Comparison of ENCODE assay signal across 10 cellular contexts in the genomic region with DNA sequence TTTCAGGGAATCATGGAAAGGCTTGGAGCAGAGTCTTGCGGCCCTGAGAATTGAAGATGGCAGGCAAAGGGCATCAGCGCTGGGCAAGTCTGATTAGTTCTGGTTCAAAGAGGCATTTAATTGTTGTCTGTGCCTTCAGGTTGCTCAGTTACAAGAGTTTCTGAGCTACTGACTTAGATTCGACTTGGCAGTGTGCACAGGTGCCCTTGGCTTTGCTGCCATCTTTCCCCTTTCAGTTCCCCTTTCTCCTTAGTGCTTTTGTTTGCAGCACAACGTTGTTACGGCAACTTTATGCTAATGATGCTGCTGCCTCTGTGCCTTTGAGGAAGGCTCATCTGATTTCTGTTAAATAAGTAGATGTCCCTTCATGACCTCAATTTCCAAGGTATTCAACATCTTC. TPM values are rescaled to one million over a fixed set of nuclear protein-coding genes. Genes with fewer than 3 reads are reported as not detected.
DNase-seq lines count a peak whose midpoint lies in the region; ATAC-seq and TF ChIP-seq lines count a peak whose summit lies in the region.
"Had no signal": no experiment of that assay in that cellular context is flagged by ENCODE, and none has a peak within 500 bp of the region (broad histone marks: within the 10 kb centered on the region; RNA-seq: fewer than 3 reads in every experiment).

No MANE protein-coding gene starts in this region.

- H3K9me3 Mint-ChIP-seq in memory B cell (peaks cover 2% of the 10 kb centered on the region), chondrocyte (ENCODE audit: low read depth) (no peaks in the 10 kb centered on the region), MCF 10A (ENCODE audit: unreplicated experiment) (no peaks in the 10 kb centered on the region)
- no peaks in the 10 kb centered on the region for H3K9me3 Mint-ChIP-seq in activated CD8-positive, alpha-beta memory T cell treated with anti-CD3 and anti-CD28 coated beads, Interleukin-2, amount 10 ng/mL, durations not matched to agents 7 days and 5 days (ENCODE audit: low read depth)

- DNase-seq in NCI-H526 treated with DMSO at 0.1 percent for 48 hours (lab: John Stamatoyannopoulos, UW) (peak; percentile 18), memory B cell (ENCODE audit: low spot score in 2 of 2) (peak; percentile 56 to 85), chondrocyte (ENCODE audit: low spot score) (no peak), MCF 10A (ENCODE audit: unreplicated experiment) (no peak)
- no peak for DNase-seq in activated T-cell treated with anti-CD3 and anti-CD28 coated beads, Interleukin-2, amount 50 U/mL, for 48 hours
- no peak for DNase-seq in activated CD8-positive, alpha-beta memory T cell treated with anti-CD3 and anti-CD28 coated beads, Interleukin-2, amount 10 ng/mL, durations not matched to agents 7 days and 5 days

- TF ChIP-seq CTCF in chondrocyte (IDR thresholded peaks at IDR 0.05) (no peak), MCF 10A (IDR thresholded peaks at IDR 0.05; ENCODE audit: unreplicated experiment) (no peak)

- H3K4me3 Mint-ChIP-seq in memory B cell = peak overlapping the region; percentile 21
- no peak overlapping the region for H3K4me3 Mint-ChIP-seq in activated CD8-positive, alpha-beta memory T cell treated with anti-CD3 and anti-CD28 coated beads, Interleukin-2, amount 10 ng/mL, durations not matched to agents 7 days and 5 days
- no peak overlapping the region for H3K4me3 Mint-ChIP-seq in chondrocyte (ENCODE audit: unreplicated experiment)
- no peak overlapping the region for H3K4me3 Mint-ChIP-seq in MCF 10A (ENCODE audit: unreplicated experiment)

- POLR2A ChIA-PET in MCF 10A (lab: Yijun Ruan, JAX) = no interaction called here

- H3K27ac Mint-ChIP-seq in memory B cell = peak overlapping the region; percentile 100
- H3K27ac Mint-ChIP-seq in activated CD8-positive, alpha-beta memory T cell treated with anti-CD3 and anti-CD28 coated beads, Interleukin-2, amount 10 ng/mL, durations not matched to agents 7 days and 5 days = no peak overlapping the region
- H3K27ac Mint-ChIP-seq in chondrocyte (ENCODE audit: unreplicated experiment) = no peak overlapping the region
- H3K27ac Mint-ChIP-seq in MCF 10A (ENCODE audit: low read depth, unreplicated experiment) = no peak overlapping the region

- H3K4me1 Mint-ChIP-seq in memory B cell (peaks cover 38% of the 10 kb centered on the region), chondrocyte (ENCODE audit: low read depth) (peaks cover 5% of the 10 kb centered on the region), MCF 10A (ENCODE audit: insufficient read depth, unreplicated experiment) (no peaks in the 10 kb centered on the region)
- peaks cover 33% of the 10 kb centered on the region for H3K4me1 Mint-ChIP-seq in activated CD8-positive, alpha-beta memory T cell treated with anti-CD3 and anti-CD28 coated beads, Interleukin-2, amount 10 ng/mL, durations not matched to agents 7 days and 5 days

- BruUV-seq in MCF 10A (replicated peaks; lab: Mats Ljungman, UMichigan) = no TSS peak

- peaks cover 8% of the 10 kb centered on the region for H3K36me3 Mint-ChIP-seq in memory B cell
- peaks cover 12% of the 10 kb centered on the region for H3K36me3 Mint-ChIP-seq in activated CD8-positive, alpha-beta memory T cell treated with anti-CD3 and anti-CD28 coated beads, Interleukin-2, amount 10 ng/mL, durations not matched to agents 7 days and 5 days
- H3K36me3 Mint-ChIP-seq in chondrocyte (ENCODE audit: low read depth) = no peaks in the 10 kb centered on the region
- no peaks in the 10 kb centered on the region for H3K36me3 Mint-ChIP-seq in MCF 10A (ENCODE audit: insufficient read depth, unreplicated experiment)

- ATAC-seq in GM19023 (IDR thresholded peaks at IDR 0.05; ENCODE audit: unreplicated experiment) (peak; percentile 95), HG02798 (IDR thresholded peaks at IDR 0.05; ENCODE audit: poor library complexity, unreplicated experiment) (peak; percentile 99), memory B cell (ENCODE audit: low read depth) (peak; percentile 94)
- no peak for ATAC-seq in activated CD8-positive, alpha-beta memory T cell treated with anti-CD3 and anti-CD28 coated beads, Interleukin-2, amount 10 ng/mL, durations not matched to agents 7 days and 5 days
- ATAC-seq: K562 had no signal

- CTCF ChIA-PET in activated CD8-positive, alpha-beta memory T cell treated with anti-CD3 and anti-CD28 coated beads, Interleukin-2, amount 10 ng/mL, durations not matched to agents 7 days and 5 days (lab: Charles Lee) = interaction anchor here (0.9 to 3.5 kb wide), 4 partner anchors 37 to 477 kb away, joined by 3 to 35 read pairs (median 12); no protein-coding TSS in a partner anchor
- CTCF ChIA-PET in MCF 10A (lab: Yijun Ruan, JAX) = interaction anchor here (0.5 to 1.6 kb wide), 3 partner anchors 31 to 97 kb away, joined by 3 to 5 read pairs (median 4); no protein-coding TSS in a partner anchor

- H3K27me3 Mint-ChIP-seq in memory B cell (peaks cover 6% of the 10 kb centered on the region), chondrocyte (ENCODE audit: low read depth) (no peaks in the 10 kb centered on the region), MCF 10A (ENCODE audit: insufficient read depth, unreplicated experiment) (no peaks in the 10 kb centered on the region)
- no peaks in the 10 kb centered on the region for H3K27me3 Mint-ChIP-seq in activated CD8-positive, alpha-beta memory T cell treated with anti-CD3 and anti-CD28 coated beads, Interleukin-2, amount 10 ng/mL, durations not matched to agents 7 days and 5 days

- intact Hi-C loops in MCF 10A (cut with micrococcal nuclease) = no loop called here

RNA-seq across cellular contexts. Expression of gene P2RY14, which starts 12.5 kb away (rescaled TPM):
- total RNA-seq in activated CD8-positive, alpha-beta memory T cell treated with anti-CD3 and anti-CD28 coated beads, Interleukin-2, amount 10 ng/mL, durations not matched to agents 7 days and 5 days = 1 to 10 TPM; 2.2 to 4.7 TPM
- not detected in 3 replicates for total RNA-seq in chondrocyte
- total RNA-seq in MCF 10A (2022) = not detected in 2 replicates
- total RNA-seq: K562 had no signal

RNA-seq across cellular contexts. Expression of gene GPR87, which starts 50.8 kb away (rescaled TPM):
- under 1 TPM; 0.40 to 0.53 TPM for total RNA-seq in activated CD8-positive, alpha-beta memory T cell treated with anti-CD3 and anti-CD28 coated beads, Interleukin-2, amount 10 ng/mL, durations not matched to agents 7 days and 5 days
- total RNA-seq in chondrocyte (not detected in 3 replicates), MCF 10A (2022) (41.9 and 51.8 TPM in 2 replicates)
- total RNA-seq: K562, right cardiac atrium had no signal

Comparison
In these comparisons a context has a peak if more than half of its experiments do, and no peak if none do; other contexts are left out.
1. DNase-seq: peak in NCI-H526 treated with DMSO at 0.1 percent for 48 hours (single experiment) and memory B cell (2 of 2); none in activated T-cell treated with anti-CD3 and anti-CD28 coated beads, Interleukin-2, amount 50 U/mL, for 48 hours (0 of 2), activated CD8-positive, alpha-beta memory T cell treated with anti-CD3 and anti-CD28 coated beads, Interleukin-2, amount 10 ng/mL, durations not matched to agents 7 days and 5 days (single experiment), chondrocyte (single experiment) and MCF 10A (single experiment).
2. RNA of gene GPR87, which starts 50.8 kb away (total RNA-seq): 41.9 to 51.8 TPM in MCF 10A; 0.40 to 0.53 TPM in activated CD8-positive, alpha-beta memory T cell treated with anti-CD3 and anti-CD28 coated beads, Interleukin-2, amount 10 ng/mL, durations not matched to agents 7 days and 5 days and not detected in chondrocyte; every median in the first group is over 10 times any median in the second.